In the genomic region with DNA sequence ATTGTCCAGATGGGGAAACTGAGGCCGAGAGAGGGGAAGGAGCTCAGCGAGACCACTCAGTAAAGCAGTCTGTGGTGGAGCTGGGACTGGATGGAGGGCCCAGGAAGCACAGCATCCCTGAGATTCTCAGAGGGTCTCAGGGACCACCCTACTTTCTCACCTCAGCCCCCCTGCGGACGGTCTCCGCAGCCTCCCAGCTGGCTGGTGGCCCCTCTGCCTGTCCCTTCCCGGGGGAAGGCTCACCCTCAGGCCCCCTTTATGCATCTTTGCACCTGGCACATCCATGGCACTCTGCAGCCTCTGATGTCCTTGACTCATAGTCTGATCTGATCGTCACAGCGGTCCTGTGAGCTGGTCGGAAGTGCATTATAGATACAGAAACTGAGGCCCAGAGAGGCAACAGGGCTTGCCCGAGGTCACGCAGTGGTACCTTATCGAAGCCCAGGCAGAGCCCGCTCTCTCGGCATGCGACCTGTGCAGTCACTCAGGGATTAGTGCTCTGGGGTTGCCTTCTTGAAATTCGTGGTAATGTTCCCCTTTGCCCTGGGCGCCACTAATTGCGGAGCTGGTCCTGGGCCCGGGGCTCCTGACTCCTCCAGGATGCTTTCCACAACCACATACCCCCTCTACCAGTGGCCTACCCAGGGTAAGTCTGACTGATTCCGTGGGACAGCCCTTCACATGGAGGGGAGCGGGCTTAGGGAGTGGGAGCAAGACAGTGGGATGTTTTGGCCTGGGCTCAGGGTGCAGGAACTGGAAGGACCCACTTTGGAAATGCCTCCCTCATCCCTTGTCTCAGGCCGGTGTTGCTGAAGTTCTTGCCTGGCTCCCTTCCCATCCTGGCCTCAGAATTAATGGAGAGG, we compare ENCODE assay signal across 18 cellular contexts. TPM values are rescaled to one million over a fixed set of nuclear protein-coding genes. Genes with fewer than 3 reads are reported as not detected.
DNase-seq lines count a peak whose midpoint lies in the region; ATAC-seq, FAIRE-seq and TF ChIP-seq lines count a peak whose summit lies in the region.
"Had no signal": no experiment of that assay in that cellular context is flagged by ENCODE, and none has a peak within 500 bp of the region (broad histone marks: within the 10 kb centered on the region; RNA-seq: fewer than 3 reads in every experiment).

No MANE protein-coding gene starts in this region.

- H2BK120ac ChIP-seq in H1 (replicated peaks; ENCODE audit: low read depth, low read length), result no peak overlapping the region

- no peaks in the 10 kb centered on the region for H3K23me2 ChIP-seq in H1 (ENCODE audit: low read depth, low read length)

- H3K27ac Mint-ChIP-seq in CD14-positive monocyte, result peak overlapping the region in 6 of 7 donors; percentile 62 to 88 (median 77)
- H3K27ac Mint-ChIP-seq in CD8-positive, alpha-beta memory T cell, result no peak overlapping the region

- in situ Hi-C loops in Panc1 (cut with HindIII; ENCODE audit: low pct_unique_long_range_greater_than_20kb, low sequenced_read_pairs), result no loop called here

- DNase-seq in CD14-positive monocyte (ENCODE audit: low spot score) (no peak), Panc1 (ENCODE audit: low read depth, low spot score) (no peak), H1 (ENCODE audit: low read depth in 1 of 2, low spot score in 2 of 2) (no peak), RPMI8226 (no peak), 8988T (no peak), HK-2 (ENCODE audit: unreplicated experiment) (no peak)
- no peak for DNase-seq in CD8-positive, alpha-beta memory T cell
- DNase-seq: BE2C, DMS 273 treated with DMSO at 0.1 percent for 48 hours, Karpas-422, MM.1S, NCI-H1105 treated with DMSO at 0.1 percent for 48 hours, NCI-H187 treated with DMSO at 0.1 percent for 48 hours, NCI-H510A, NCI-H82 had no signal

- no peak overlapping the region for H2BK12ac ChIP-seq in H1 (ENCODE audit: low read depth, low read length)

- no peak for TF ChIP-seq EP300 in H1 (IDR thresholded peaks at IDR 0.05; ENCODE audit: borderline replicate concordance in 1 of 2, low read depth in 2 of 2, low read length in 2 of 2)

- H3K56ac ChIP-seq in H1 (replicated peaks; ENCODE audit: insufficient read length, low read depth, low read length), result no peak overlapping the region

- no peak overlapping the region for H2AFZ ChIP-seq in H1 (ENCODE audit: low read length)

- H3K4me1 ChIP-seq in Panc1 (ENCODE audit: control insufficient read depth, insufficient read depth, low read length), result no peaks in the 10 kb centered on the region
- H3K4me1 ChIP-seq in H1 (replicated peaks in 1 of 4; ENCODE audit: control insufficient read depth in 3 of 4, insufficient read depth in 4 of 4, low read length in 3 of 4), result peaks cover 2 to 30% (median 11%) of the 10 kb centered on the region in 4 experiments
- H3K4me1 ChIP-seq in neutrophil (ENCODE audit: control insufficient read depth in 1 of 2, insufficient read depth in 1 of 2, low read depth in 1 of 2, low read length in 1 of 2), result peaks cover 13 to 14% of the 10 kb centered on the region in 2 experiments
- H3K4me1 ChIP-seq in CD8-positive, alpha-beta memory T cell (ENCODE audit: insufficient read depth, low read length), result no peaks in the 10 kb centered on the region
- H3K4me1 ChIP-seq: BE2C had no signal

- no peak overlapping the region for H3K4ac ChIP-seq in H1 (replicated peaks; ENCODE audit: insufficient read length, low read depth, low read length)

- intact Hi-C loops in CD14-positive monocyte (cut with micrococcal nuclease) (no loop called here), Panc1 (cut with micrococcal nuclease; ENCODE audit: unreplicated experiment) (no loop called here)

- H2BK5ac ChIP-seq in H1 (ENCODE audit: low read depth, low read length), result no peak overlapping the region

- H3K14ac ChIP-seq in H1 (ENCODE audit: insufficient read length), result no peak overlapping the region

- no TSS peak for BruUV-seq in Panc1 (replicated peaks; lab: Mats Ljungman, UMichigan)

- ATAC-seq in Panc1, result peak; percentile 23

- H3K79me1 ChIP-seq in H1 (ENCODE audit: low read depth, low read length), result no peaks in the 10 kb centered on the region

- no peak overlapping the region for H4K91ac ChIP-seq in H1 (replicated peaks; ENCODE audit: insufficient read length, low read length)

- no peak overlapping the region for H3K4me3 Mint-ChIP-seq in CD14-positive monocyte
- no peak overlapping the region for H3K4me3 Mint-ChIP-seq in CD8-positive, alpha-beta memory T cell

- H3K27ac ChIP-seq in Panc1 (ENCODE audit: low read length), result no peak overlapping the region
- H3K27ac ChIP-seq in H1 (ENCODE audit: low read depth, low read length), result no peak overlapping the region
- H3K27ac ChIP-seq in neutrophil, result peak overlapping the region; percentile 23
- H3K27ac ChIP-seq in CD8-positive, alpha-beta memory T cell (ENCODE audit: low read depth, low read length), result no peak overlapping the region

- no peak overlapping the region for H4K8ac ChIP-seq in H1 (ENCODE audit: extremely low read depth, insufficient read depth, low read length)

- WGBS in H1 (ENCODE audit: extremely low coverage in 1 of 2, insufficient coverage in 1 of 2, insufficient read length in 1 of 2, insufficient replicate concordance in 2 of 2, low coverage in 1 of 2, low lambda C conversion rate in 2 of 2, missing lambda C conversion rate in 1 of 2), 2 experiments, result 95% methylated on average over 21 of the region's 22 CpGs; no CpG with 5 or more reads in 1 of the 2 experiments

- H3K23ac ChIP-seq in H1 (ENCODE audit: insufficient read length), result no peak overlapping the region

- peaks cover 27% of the 10 kb centered on the region for H3K4me1 Mint-ChIP-seq in CD14-positive monocyte
- no peaks in the 10 kb centered on the region for H3K4me1 Mint-ChIP-seq in CD8-positive, alpha-beta memory T cell

- no peaks in the 10 kb centered on the region for H3K9me3 ChIP-seq in Panc1 (ENCODE audit: control insufficient read depth, insufficient read depth, low read depth, low read length)
- no peaks in the 10 kb centered on the region for H3K9me3 ChIP-seq in H1 (ENCODE audit: insufficient read depth in 2 of 2, low read depth in 1 of 2, low read length in 1 of 2)
- no peaks in the 10 kb centered on the region for H3K9me3 ChIP-seq in neutrophil
- no peaks in the 10 kb centered on the region for H3K9me3 ChIP-seq in CD8-positive, alpha-beta memory T cell (ENCODE audit: low read length)
- H3K9me3 ChIP-seq: BE2C had no signal

- no peak overlapping the region for H3K9ac ChIP-seq in H1 (replicated peaks in 1 of 4; ENCODE audit: extremely low read depth in 1 of 4, low read depth in 3 of 4, low read length in 3 of 4)

- CTCF ChIA-PET in Panc1 (lab: Charles Lee) (no interaction called here), H1 (lab: Charles Lee; ENCODE audit: partially characterized antibody) (interaction anchor here (0.6 to 2.7 kb wide), 12 partner anchors 13 to 650 kb away, joined by 3 to 11 read pairs (median 3); no protein-coding TSS in a partner anchor)
- CTCF ChIA-PET in CD8-positive, alpha-beta memory T cell (lab: Charles Lee), result no interaction called here

- H2BK15ac ChIP-seq in H1 (ENCODE audit: low read length), result 0 out of 2 replicates have a peak overlapping the region, but pooled peaks have one; percentile 18

- peaks cover 0 to 2% of the 10 kb centered on the region in 2 experiments for H4K20me1 ChIP-seq in H1 (replicated peaks in 1 of 2; ENCODE audit: control insufficient read depth in 1 of 2, insufficient read depth in 2 of 2, low read length in 2 of 2)

- H3K4me2 ChIP-seq in H1 (ENCODE audit: insufficient read depth in 1 of 2, low read depth in 2 of 2, low read length in 2 of 2), result no peak overlapping the region

- H4K5ac ChIP-seq in H1 (ENCODE audit: insufficient read length, low read depth, low read length), result no peak overlapping the region

- no peak overlapping the region for H2AK5ac ChIP-seq in H1 (ENCODE audit: low read depth, low read length)

- H3K4me3 ChIP-seq in Panc1 (ENCODE audit: low read depth in 2 of 2, low read length in 2 of 2) (no peak overlapping the region), H1 (ENCODE audit: extremely low read depth in 1 of 4, insufficient read depth in 2 of 4, low read depth in 3 of 4, low read length in 4 of 4) (no peak overlapping the region), neutrophil (ENCODE audit: low read depth in 1 of 2, low read length in 1 of 2) (peak overlapping the region in 1 of 2 experiments; percentile 19)
- no peak overlapping the region for H3K4me3 ChIP-seq in CD8-positive, alpha-beta memory T cell (ENCODE audit: low read length)

- no peak for FAIRE-seq in H1 (lab: Jason Lieb, UNC)
- FAIRE-seq: H54, RCC 7860 had no signal

- no peak overlapping the region for H3K18ac ChIP-seq in H1 (ENCODE audit: extremely low read depth, low read length)

- H3K27me3 ChIP-seq in Panc1 (ENCODE audit: control insufficient read depth, insufficient read depth, low read length), result no peaks in the 10 kb centered on the region
- H3K27me3 ChIP-seq in H1 (replicated peaks in 1 of 4; ENCODE audit: control insufficient read depth in 3 of 4, extremely low read depth in 1 of 4, insufficient read depth in 3 of 4, low read length in 3 of 4), result no peaks in the 10 kb centered on the region
- peaks cover 13% of the 10 kb centered on the region for H3K27me3 ChIP-seq in neutrophil
- no peaks in the 10 kb centered on the region for H3K27me3 ChIP-seq in CD8-positive, alpha-beta memory T cell (ENCODE audit: insufficient read depth, low read length, poor library complexity, severe bottlenecking)
- H3K27me3 ChIP-seq: BE2C had no signal

- no peak for TF ChIP-seq CTCF in CD14-positive monocyte (IDR thresholded peaks at IDR 0.05)
- TF ChIP-seq CTCF in Panc1 (IDR thresholded peaks at IDR 0.05), result no peak
- no peak for TF ChIP-seq CTCF in H1 (IDR thresholded peaks at IDR 0.05; ENCODE audit: control extremely low read depth in 1 of 3, insufficient read depth in 1 of 3, low read depth in 1 of 3, low read length in 3 of 3)
- TF ChIP-seq CTCF in neutrophil (IDR thresholded peaks at IDR 0.05), result no peak

- no peak for TF ChIP-seq RAD21 in H1 (IDR thresholded peaks at IDR 0.05 in 1 of 2, conservative IDR thresholded peaks at IDR 0.05 in 1 of 2; ENCODE audit: low read depth in 2 of 2, low read length in 2 of 2)

- POLR2A ChIA-PET in Panc1 (lab: Charles Lee) (no interaction called here), H1 (lab: Charles Lee; ENCODE audit: partially characterized antibody) (interaction anchor here (1.1 kb wide), 1 partner anchor 9 kb away, joined by 3 read pairs; no protein-coding TSS in a partner anchor)
- POLR2A ChIA-PET in CD8-positive, alpha-beta memory T cell (lab: Charles Lee), result no interaction called here

- no peak overlapping the region for H2BK20ac ChIP-seq in H1 (ENCODE audit: low read length)

- peaks cover 0 to 1% (median 0%) of the 10 kb centered on the region in 7 donors for H3K9me3 Mint-ChIP-seq in CD14-positive monocyte
- no peaks in the 10 kb centered on the region for H3K9me3 Mint-ChIP-seq in CD8-positive, alpha-beta memory T cell

- no peaks in the 10 kb centered on the region for H3K36me3 Mint-ChIP-seq in CD14-positive monocyte
- no peaks in the 10 kb centered on the region for H3K36me3 Mint-ChIP-seq in CD8-positive, alpha-beta memory T cell

- H3K27me3 Mint-ChIP-seq in CD14-positive monocyte (ENCODE audit: low read depth in 3 of 3), result peaks cover under 1 to 10% (median 5%) of the 10 kb centered on the region in 3 donors
- H3K27me3 Mint-ChIP-seq in CD8-positive, alpha-beta memory T cell, result peaks cover 0 to 7% of the 10 kb centered on the region in 2 donors

- no peaks in the 10 kb centered on the region for H3K79me2 ChIP-seq in H1 (ENCODE audit: control insufficient read depth in 1 of 2, insufficient read depth in 2 of 2, low read length in 2 of 2)

- H3K36me3 ChIP-seq in Panc1 (ENCODE audit: control insufficient read depth, insufficient read depth, low read length) (no peaks in the 10 kb centered on the region), H1 (ENCODE audit: control insufficient read depth in 2 of 4, insufficient read depth in 4 of 4, low read length in 3 of 4) (no peaks in the 10 kb centered on the region), neutrophil (no peaks in the 10 kb centered on the region)
- H3K36me3 ChIP-seq in CD8-positive, alpha-beta memory T cell (ENCODE audit: insufficient read depth, low read length), result no peaks in the 10 kb centered on the region
- H3K36me3 ChIP-seq: BE2C had no signal

- TF ChIP-seq POLR2A in H1 (IDR thresholded peaks at IDR 0.05; ENCODE audit: control extremely low read depth in 1 of 2, low read depth in 2 of 2, low read length in 2 of 2), result no peak

RNA-seq across cellular contexts. Expression of a gene that starts 24.4 kb away (rescaled TPM):
- polyA plus RNA-seq in CD14-positive monocyte, result 10 to 100 TPM; 10.4 to 16.2 TPM
- 10.8 TPM for total RNA-seq in Panc1 (2021; ENCODE audit: unreplicated experiment)
- 9.7 TPM for polyA plus RNA-seq in Panc1 (2012; ENCODE audit: insufficient read length)
- total RNA-seq in H1 (2021; fragmentation: NEBNext Ultra II Directional; extraction: Animal tissue kit (Norgen Biotek cat#: 25700)), result 53.2 and 60.5 TPM in 2 replicates
- polyA plus RNA-seq in H1 (2011; rRNA removed), result 21.7 and 26.0 TPM in 2 replicates
- 34.7 TPM for polyA plus RNA-seq in H1 (2011; cell fraction: cytosol; rRNA removed)
- polyA plus RNA-seq in H1 (2011; cell fraction: nucleus; rRNA removed), result 41.3 TPM
- polyA plus RNA-seq in H1 (2012, experiment 1 of 2), result 25.5 to 36.8 TPM (median 34.5 TPM) in 4 replicates
- polyA plus RNA-seq in H1 (2012, experiment 2 of 2), result 13.8 TPM
- 20.5 TPM for polyA plus RNA-seq in H1 (2013, experiment 1 of 2)
- polyA plus RNA-seq in H1 (2013, experiment 2 of 2), result 20.5 TPM
- polyA minus RNA-seq in H1 (2011; rRNA and poly(A)+ RNA removed), result 44.4 and 58.7 TPM in 2 replicates
- 33.5 TPM for polyA minus RNA-seq in H1 (2011; cell fraction: cytosol; rRNA and poly(A)+ RNA removed)
- polyA minus RNA-seq in H1 (2011; cell fraction: nucleus; rRNA and poly(A)+ RNA removed), result 37.3 TPM
- total RNA-seq in CD8-positive, alpha-beta memory T cell, result 10 to 100 TPM; 15.1 to 17.4 TPM
- polyA plus RNA-seq in CD8-positive, alpha-beta memory T cell, result 26.8 TPM

Comparison
In these comparisons a context has a peak if more than half of its experiments do, and no peak if none do; other contexts are left out.
1. H3K27ac Mint-ChIP-seq: peak in CD14-positive monocyte (6 of 7); none in CD8-positive, alpha-beta memory T cell (0 of 8).